Comparison of ENCODE assay signal across 13 cellular contexts in the genomic region with DNA sequence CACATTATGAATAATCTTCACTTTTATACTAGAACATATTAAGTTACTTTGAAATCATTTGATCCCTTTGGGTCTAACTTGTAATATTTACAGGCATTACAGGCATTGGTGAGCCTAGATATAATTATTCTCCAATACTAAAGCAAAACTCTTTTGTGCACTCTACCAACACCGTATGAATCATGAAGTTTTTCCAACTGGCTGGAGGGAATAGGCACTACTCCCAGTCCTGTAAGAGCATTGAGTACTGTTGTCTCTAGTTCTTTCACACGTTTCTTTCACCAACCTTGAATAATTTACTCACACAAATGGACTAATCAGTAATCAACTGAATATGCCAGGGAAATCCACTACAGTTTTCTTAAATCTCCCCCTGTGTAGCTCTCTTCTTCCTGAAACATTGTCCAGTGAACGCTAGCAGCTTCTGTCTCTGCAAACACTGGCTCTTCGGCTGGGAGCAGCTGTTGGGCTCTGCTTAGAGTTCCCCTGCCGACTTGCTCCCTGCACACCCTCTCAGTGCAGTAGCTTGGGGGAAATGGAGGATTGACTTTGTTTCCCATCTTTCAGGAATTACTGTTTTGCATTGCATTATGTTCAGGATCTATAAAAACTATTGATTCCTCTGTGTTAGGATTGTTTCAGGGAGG.
DNase-seq lines count a peak whose midpoint lies in the region; ATAC-seq, FAIRE-seq and TF ChIP-seq lines count a peak whose summit lies in the region.
"Had no signal": no experiment of that assay in that cellular context is flagged by ENCODE, and none has a peak within 500 bp of the region (broad histone marks: within the 10 kb centered on the region; RNA-seq: fewer than 3 reads in every experiment).

No MANE protein-coding gene starts in this region.

- no peaks in the 10 kb centered on the region for H3K9me3 ChIP-seq in right atrium auricular region
- H3K9me3 ChIP-seq in astrocyte (ENCODE audit: insufficient read depth, low read depth, low read length) = no peaks in the 10 kb centered on the region
- no peaks in the 10 kb centered on the region for H3K9me3 ChIP-seq in right cardiac atrium (ENCODE audit: control insufficient read depth, low read length)
- H3K9me3 ChIP-seq in thoracic aorta = no peaks in the 10 kb centered on the region
- H3K9me3 ChIP-seq: BE2C had no signal

- H3K27me3 ChIP-seq in right atrium auricular region (no peaks in the 10 kb centered on the region), astrocyte (ENCODE audit: insufficient read depth, low read length) (no peaks in the 10 kb centered on the region), right cardiac atrium (ENCODE audit: control insufficient read depth, insufficient read depth) (no peaks in the 10 kb centered on the region), thoracic aorta (replicated peaks; ENCODE audit: insufficient read depth) (no peaks in the 10 kb centered on the region)
- H3K27me3 ChIP-seq: BE2C had no signal

- TF ChIP-seq CTCF in right atrium auricular region (IDR thresholded peaks at IDR 0.05) (no peak), astrocyte (IDR thresholded peaks at IDR 0.05; ENCODE audit: insufficient read depth, low read depth, low read length) (no peak), thoracic aorta (IDR thresholded peaks at IDR 0.05) (no peak)

- H3K4me3 ChIP-seq in right atrium auricular region (no peak overlapping the region), astrocyte (ENCODE audit: insufficient read depth, low read depth, low read length) (no peak overlapping the region), right cardiac atrium (ENCODE audit: low read length) (no peak overlapping the region), thoracic aorta (peak overlapping the region; percentile 26)

- peak overlapping the region; percentile 73 for H3K4me2 ChIP-seq in astrocyte (ENCODE audit: low read length)

- no peaks in the 10 kb centered on the region for H3K36me3 Mint-ChIP-seq in astrocyte (ENCODE audit: low read depth, unreplicated experiment)

- H3K4me1 Mint-ChIP-seq in astrocyte (ENCODE audit: low read depth, unreplicated experiment) = peaks cover 1% of the 10 kb centered on the region
- H3K4me1 Mint-ChIP-seq: activated CD4-positive, alpha-beta T cell treated with anti-CD3 and anti-CD28 coated beads, Interleukin-2, amount 10 ng/mL, durations not matched to agents 7 days and 5 days had no signal

- no peaks in the 10 kb centered on the region for H3K4me1 ChIP-seq in right atrium auricular region
- H3K4me1 ChIP-seq in astrocyte (ENCODE audit: insufficient read depth, low read length) = peaks cover 4% of the 10 kb centered on the region
- H3K4me1 ChIP-seq in right cardiac atrium (ENCODE audit: control insufficient read depth, insufficient read depth, low read length) = no peaks in the 10 kb centered on the region
- no peaks in the 10 kb centered on the region for H3K4me1 ChIP-seq in thoracic aorta (ENCODE audit: control insufficient read depth in 1 of 2, low read depth in 2 of 2)
- H3K4me1 ChIP-seq: BE2C had no signal

- H4K20me1 ChIP-seq in astrocyte (ENCODE audit: insufficient read depth, low read length) = no peaks in the 10 kb centered on the region

- intact Hi-C loops in Right ventricle myocardium inferior (cut with DNase I) (no loop called here), right cardiac atrium (cut with DNase I) (no loop called here)

- no peak overlapping the region for H3K27ac Mint-ChIP-seq in astrocyte (ENCODE audit: unreplicated experiment)
- H3K27ac Mint-ChIP-seq: activated CD4-positive, alpha-beta T cell treated with anti-CD3 and anti-CD28 coated beads, Interleukin-2, amount 10 ng/mL, durations not matched to agents 7 days and 5 days had no signal

- peak; percentile 57 for ATAC-seq in Right ventricle myocardium inferior
- peak; percentile 55 to 66 for ATAC-seq in right cardiac atrium
- no peak for ATAC-seq in thoracic aorta (ENCODE audit: insufficient number of reproducible peaks, low FRiP score, low read depth)
- ATAC-seq in HG03196 (IDR thresholded peaks at IDR 0.05; ENCODE audit: unreplicated experiment) = no peak
- ATAC-seq in activated CD4-positive, CD25-positive, alpha-beta regulatory T cell treated with anti-CD3 and anti-CD28 coated beads, Interleukin-2, amount 50 U/mL, for 24 hours = no peak

- WGBS in right cardiac atrium = 22% methylated on average over 5 of the region's 5 CpGs

- H3K9me3 Mint-ChIP-seq in astrocyte (ENCODE audit: unreplicated experiment) = no peaks in the 10 kb centered on the region
- H3K9me3 Mint-ChIP-seq: activated CD4-positive, alpha-beta T cell treated with anti-CD3 and anti-CD28 coated beads, Interleukin-2, amount 10 ng/mL, durations not matched to agents 7 days and 5 days had no signal

- no peak overlapping the region for H3K9ac ChIP-seq in astrocyte (ENCODE audit: low read length)

- no peaks in the 10 kb centered on the region for H3K27me3 Mint-ChIP-seq in astrocyte (ENCODE audit: low read depth, unreplicated experiment)
- H3K27me3 Mint-ChIP-seq: activated CD4-positive, alpha-beta T cell treated with anti-CD3 and anti-CD28 coated beads, Interleukin-2, amount 10 ng/mL, durations not matched to agents 7 days and 5 days had no signal

- peak overlapping the region; percentile 65 for H2AFZ ChIP-seq in astrocyte (ENCODE audit: low read depth, low read length)

- FAIRE-seq in astrocyte (lab: Jason Lieb, UNC) = no peak

- DNase-seq in Right ventricle myocardium inferior (ENCODE audit: missing footprints) = no peak
- DNase-seq in right atrium auricular region (ENCODE audit: low spot score) = no peak
- peak; percentile 27 for DNase-seq in astrocyte (ENCODE audit: low read depth)
- DNase-seq in right cardiac atrium = peak in 2 of 3 donors; percentile 45 to 52
- DNase-seq in thoracic aorta (ENCODE audit: low spot score) = no peak
- DNase-seq in KG1 (lab: John Stamatoyannopoulos, UW) = no peak
- DNase-seq: activated CD4-positive, alpha-beta T cell treated with anti-CD3 and anti-CD28 coated beads, Interleukin-2, amount 10 ng/mL, durations not matched to agents 7 days and 5 days; BE2C; central memory CD4-positive, alpha-beta T cell; MV-4-11 had no signal

- H3K36me3 ChIP-seq in right atrium auricular region (no peaks in the 10 kb centered on the region), astrocyte (ENCODE audit: insufficient read depth, low read length) (no peaks in the 10 kb centered on the region), thoracic aorta (no peaks in the 10 kb centered on the region)
- H3K36me3 ChIP-seq: BE2C had no signal

- no peaks in the 10 kb centered on the region for H3K79me2 ChIP-seq in astrocyte (ENCODE audit: insufficient read depth, low read length)

- H3K27ac ChIP-seq in right atrium auricular region (no peak overlapping the region), astrocyte (ENCODE audit: low read depth, low read length) (no peak overlapping the region), right cardiac atrium (ENCODE audit: low read length) (no peak overlapping the region), thoracic aorta (no peak overlapping the region)
- H3K27ac ChIP-seq: HL-60 had no signal

- no peak overlapping the region for H3K4me3 Mint-ChIP-seq in astrocyte (ENCODE audit: unreplicated experiment)
- H3K4me3 Mint-ChIP-seq: activated CD4-positive, alpha-beta T cell treated with anti-CD3 and anti-CD28 coated beads, Interleukin-2, amount 10 ng/mL, durations not matched to agents 7 days and 5 days had no signal

Comparison
In these comparisons a context has a peak if more than half of its experiments do, and no peak if none do; other contexts are left out.
1. DNase-seq: peak in astrocyte (single experiment) and right cardiac atrium (2 of 3); none in Right ventricle myocardium inferior (single experiment), right atrium auricular region (single experiment), thoracic aorta (single experiment) and KG1 (single experiment).
2. ATAC-seq: peak in Right ventricle myocardium inferior (single experiment) and right cardiac atrium (2 of 2); none in thoracic aorta (single experiment), HG03196 (single experiment) and activated CD4-positive, CD25-positive, alpha-beta regulatory T cell treated with anti-CD3 and anti-CD28 coated beads, Interleukin-2, amount 50 U/mL, for 24 hours (0 of 2).